ENCODE assay signal across 14 cellular contexts in genomic region chr14:99221445-99221844, GRCh38.
"Had no signal": no experiment of that assay in that cellular context is flagged by ENCODE, and none has a peak within 500 bp of the region (broad histone marks: within the 10 kb centered on the region; RNA-seq: fewer than 3 reads in every experiment).

No MANE protein-coding gene starts in this region.

- H3K9me3 ChIP-seq: left lung, mucosa of descending colon, spleen, suprapubic skin had no signal

- H3K27ac ChIP-seq: coronary artery, left lung, spleen, suprapubic skin had no signal

- H3K9me3 Mint-ChIP-seq: nephron progenitor cell had no signal

- H3K27ac Mint-ChIP-seq: nephron progenitor cell had no signal

- FAIRE-seq: keratinocyte had no signal

- H3K36me3 ChIP-seq: left lung, spleen, suprapubic skin had no signal

- H3K4me1 ChIP-seq: left lung had no signal

- H3K27me3 ChIP-seq: suprapubic skin had no signal

- H3K4me3 ChIP-seq: coronary artery, left lung, mucosa of descending colon, spleen, suprapubic skin had no signal

- H3K4me3 Mint-ChIP-seq: nephron progenitor cell had no signal

- DNase-seq: effector CD8-positive, alpha-beta T cell; left lung; mucosa of descending colon; nephron progenitor cell; SHP77; spleen; stimulated activated CD4-positive, alpha-beta T cell treated with anti-CD3 and anti-CD28 coated beads, Interleukin-1b, Interleukin-23, amount 100 ng/mL, for 48 hours; stimulated activated naive CD4-positive, alpha-beta T cell had no signal

- ATAC-seq: activated CD4-positive, CD25-positive, alpha-beta regulatory T cell treated with anti-CD3 and anti-CD28 coated beads, Interleukin-2, amount 50 U/mL, for 24 hours; left lung; mucosa of descending colon; sciatic nerve; SK-N-SH treated with all-trans-retinoic acid at 6 μM for 48 hours had no signal
